ENCODE assay signal across 11 cellular contexts in genomic region chr9:34454571-34455065, GRCh38. TPM values are rescaled to one million over a fixed set of nuclear protein-coding genes. Genes with fewer than 3 reads are reported as not detected.
DNase-seq lines count a peak whose midpoint lies in the region; ATAC-seq, FAIRE-seq and TF ChIP-seq lines count a peak whose summit lies in the region.
"Had no signal": no experiment of that assay in that cellular context is flagged by ENCODE, and none has a peak within 500 bp of the region (broad histone marks: within the 10 kb centered on the region; RNA-seq: fewer than 3 reads in every experiment).

No MANE protein-coding gene starts in this region.

- no peak for ATAC-seq in GM21447 (IDR thresholded peaks at IDR 0.05; ENCODE audit: unreplicated experiment)
- ATAC-seq in HG03521 (IDR thresholded peaks at IDR 0.05; ENCODE audit: unreplicated experiment) = no peak

- no peak overlapping the region for H3K27ac ChIP-seq in kidney (ENCODE audit: low read depth in 2 of 2, low read length in 2 of 2)
- H3K27ac ChIP-seq: neutrophil, testis had no signal

- H3K9me3 ChIP-seq in kidney (ENCODE audit: control insufficient read depth in 1 of 2, low read length in 2 of 2) = no peaks in the 10 kb centered on the region
- H3K9me3 ChIP-seq: neutrophil, testis had no signal

- H3K4me3 ChIP-seq in foreskin fibroblast (ENCODE audit: low read depth in 1 of 2, low read length in 2 of 2) (no peak overlapping the region), kidney (ENCODE audit: low read length in 2 of 2) (no peak overlapping the region)
- H3K4me3 ChIP-seq: testis had no signal

- H3K9ac ChIP-seq in kidney (ENCODE audit: low read length in 2 of 2) = no peak overlapping the region

- TF ChIP-seq CTCF in foreskin fibroblast (IDR thresholded peaks at IDR 0.05; ENCODE audit: low read depth, low read length) (peak; percentile 20), kidney (IDR thresholded peaks at IDR 0.05; ENCODE audit: borderline replicate concordance, extremely low read depth, insufficient read depth) (no peak)

- peaks cover 8 to 13% of the 10 kb centered on the region in 2 donors for H3K4me1 ChIP-seq in kidney (ENCODE audit: control insufficient read depth in 1 of 2, insufficient read depth in 1 of 2, low read depth in 1 of 2, low read length in 2 of 2)

- no peaks in the 10 kb centered on the region for H3K36me3 ChIP-seq in kidney (ENCODE audit: control insufficient read depth in 1 of 2, insufficient read depth in 2 of 2, low read length in 2 of 2)
- H3K36me3 ChIP-seq: neutrophil had no signal

- no peak for FAIRE-seq in kidney (lab: Jason Lieb, UNC)

- peak; percentile 7 for DNase-seq in stimulated activated naive CD4-positive, alpha-beta T cell treated with Interleukin-2 at 50 U/mL for 16 hours (lab: John Stamatoyannopoulos, UW)
- DNase-seq in stimulated activated naive CD4-positive, alpha-beta T cell (lab: John Stamatoyannopoulos, UW) = no peak
- DNase-seq in NCI-H69 (lab: John Stamatoyannopoulos, UW) (peak; percentile 87), foreskin fibroblast (peak; percentile 73 to 81), kidney (no peak), cerebellum (ENCODE audit: low spot score) (no peak)
- DNase-seq: testis had no signal

- intact Hi-C loops in kidney (cut with DNase I) = no loop called here

RNA-seq across cellular contexts. Expression of gene FAM219A, which starts 3.8 kb away (rescaled TPM):
- 21.1 TPM for total RNA-seq in kidney
- polyA plus RNA-seq in kidney (ENCODE audit: insufficient read depth, low read depth, low replicate concordance) = 8.7 TPM
- total RNA-seq in cerebellum = 19.0 TPM

RNA-seq across cellular contexts. Expression of gene DNAI1, which starts 4.0 kb away (rescaled TPM):
- total RNA-seq in kidney (3.0 TPM), cerebellum (13.2 TPM)
- polyA plus RNA-seq in kidney (ENCODE audit: insufficient read depth, low read depth, low replicate concordance) = 2.4 TPM
- total RNA-seq: dermis microvascular lymphatic vessel endothelial cell had no signal

Comparison
In these comparisons a context has a peak if more than half of its experiments do, and no peak if none do; other contexts are left out.
1. DNase-seq: peak in stimulated activated naive CD4-positive, alpha-beta T cell treated with Interleukin-2 at 50 U/mL for 16 hours (single experiment), NCI-H69 (single experiment) and foreskin fibroblast (2 of 2); none in stimulated activated naive CD4-positive, alpha-beta T cell (0 of 6), kidney (single experiment) and cerebellum (single experiment).